In genomic region chr6:150250826-150251225, GRCh38 we compare ENCODE assay signal across 1 cellular context.
A peak's percentile ranks its signal among the peaks of the same experiment; 100 is the strongest.
TF ChIP-seq lines count a peak whose summit lies in the region.

No MANE protein-coding gene starts in this region.

TF ChIP-seq in K562, 482 proteins besides CTCF, POLR2A, EP300 and RAD21 (continued from another document):
- TF ChIP-seq MGA (IDR thresholded peaks at IDR 0.05) (0 out of 2 replicates have a peak, but pooled peaks have one; percentile 21), SRF (CRISPR knock-in tag; IDR thresholded peaks at IDR 0.05) (no peak), MYNN (IDR thresholded peaks at IDR 0.05) (no peak), MYNN (CRISPR knock-in tag; IDR thresholded peaks at IDR 0.05) (no peak), JUND (IDR thresholded peaks at IDR 0.05; ENCODE audit: borderline replicate concordance, low read depth, low read length) (0 out of 2 replicates have a peak, but pooled peaks have one; percentile 28), JUND (tag; IDR thresholded peaks at IDR 0.05; ENCODE audit: borderline replicate concordance, low read depth, low read length) (no peak), HDAC8 (tag; IDR thresholded peaks at IDR 0.05) (no peak), ATF7 (IDR thresholded peaks at IDR 0.05) (0 out of 2 replicates have a peak, but pooled peaks have one; percentile 13), L3MBTL2 (IDR thresholded peaks at IDR 0.05) (0 out of 2 replicates have a peak, but pooled peaks have one; percentile 11), LEF1 (IDR thresholded peaks at IDR 0.05) (0 out of 2 replicates have a peak, but pooled peaks have one; percentile 16), AFF4 (CRISPR knock-in tag; IDR thresholded peaks at IDR 0.05) (no peak), SPI1 (IDR thresholded peaks at IDR 0.05; ENCODE audit: borderline replicate concordance, low read depth, low read length) (peak; percentile 45; the same call in 1 of the 2 replicates), CHD4 (IDR thresholded peaks at IDR 0.05; ENCODE audit: insufficient read depth, insufficient replicate concordance, low read depth, low read length, poor library complexity, severe bottlenecking) (no peak)
